In the genomic region with DNA sequence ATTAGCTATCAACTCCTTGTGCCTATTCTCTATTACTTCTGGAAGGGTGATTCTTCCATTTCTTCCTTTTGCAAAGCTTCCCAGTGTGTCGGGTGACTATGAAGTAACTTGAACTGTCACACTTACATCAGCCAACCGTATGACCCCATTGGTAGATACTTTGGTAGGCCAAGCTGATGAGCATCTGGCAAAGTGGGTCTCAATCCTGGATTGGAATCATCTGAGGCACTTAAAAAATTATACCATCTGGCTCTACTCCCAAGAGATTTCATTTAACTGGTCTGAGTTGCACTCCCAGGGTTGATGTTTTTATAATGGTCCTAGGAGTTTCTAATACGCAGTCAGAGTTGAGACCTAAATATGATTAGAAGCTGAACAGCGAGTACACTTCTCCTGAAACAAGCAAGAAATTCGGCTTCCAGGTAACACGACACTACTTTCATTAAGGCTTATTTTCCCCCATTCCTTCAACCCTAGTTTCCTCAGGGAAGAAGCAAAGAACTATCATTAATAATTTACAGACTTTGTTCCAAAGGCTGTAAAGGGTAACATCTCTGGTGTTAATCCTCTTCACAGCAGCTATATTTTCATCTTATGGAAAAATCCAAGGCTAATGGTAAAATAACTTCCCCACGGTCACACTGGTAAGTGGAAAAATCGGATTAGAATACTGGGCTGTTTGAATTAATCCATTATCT, we compare ENCODE assay signal across 24 cellular contexts.
"Had no signal": no experiment of that assay in that cellular context is flagged by ENCODE, and none has a peak within 500 bp of the region (broad histone marks: within the 10 kb centered on the region; RNA-seq: fewer than 3 reads in every experiment).

No MANE protein-coding gene starts in this region.

- H3K36me3 ChIP-seq: cardiac muscle cell, heart left ventricle, right atrium auricular region, tibial nerve, vagina had no signal

- H3K4me1 ChIP-seq: right atrium auricular region, vagina had no signal

- FAIRE-seq: frontal cortex had no signal

- DNase-seq: activated CD4-positive, alpha-beta T cell treated with anti-CD3 and anti-CD28 coated beads for 4 hours; activated CD8-positive, alpha-beta memory T cell treated with anti-CD3 and anti-CD28 coated beads, Interleukin-2, amount 50 U/mL, for 4 hours; activated CD8-positive, alpha-beta T cell treated with anti-CD3 and anti-CD28 coated beads, Interleukin-2, amount 10 ng/mL, durations not matched to agents 7 days and 5 days; activated effector memory CD4-positive, alpha-beta T cell treated with anti-CD3 and anti-CD28 coated beads, Interleukin-2, amount 50 U/mL, for 16 hours; activated T-cell treated with anti-CD3 and anti-CD28 coated beads, Interleukin-2, amount 50 U/mL, for 48 hours; dorsolateral prefrontal cortex; endodermal cell; heart left ventricle; immature natural killer cell; left cardiac atrium; naive thymus-derived CD8-positive, alpha-beta T cell; posterior cingulate gyrus; stimulated activated CD4-positive, alpha-beta T cell treated with anti-CD3 and anti-CD28 coated beads, Interleukin-15, amount 100 ng/mL, for 24 hours; stimulated activated CD4-positive, alpha-beta T cell treated with anti-CD3 and anti-CD28 coated beads, Interleukin-4, amount 100 ng/mL, for 1 hour; stimulated activated naive CD4-positive, alpha-beta T cell; substantia nigra had no signal

- H3K9me3 ChIP-seq: heart left ventricle, right atrium auricular region, tibial nerve, vagina had no signal

- H3K4me1 Mint-ChIP-seq: immature natural killer cell, WTC11 had no signal

- H3K9me3 Mint-ChIP-seq: endodermal cell; naive thymus-derived CD8-positive, alpha-beta T cell; WTC11 had no signal

- H3K4me3 Mint-ChIP-seq: activated CD8-positive, alpha-beta T cell treated with anti-CD3 and anti-CD28 coated beads, Interleukin-2, amount 10 ng/mL, durations not matched to agents 7 days and 5 days; endodermal cell; immature natural killer cell; WTC11 had no signal

- H3K27ac Mint-ChIP-seq: activated naive CD4-positive, alpha-beta T cell treated with anti-CD3 and anti-CD28 coated beads, Interleukin-2, amount 50 U/mL, for 72 hours; endodermal cell; immature natural killer cell; naive thymus-derived CD8-positive, alpha-beta T cell; WTC11 had no signal

- H3K27ac ChIP-seq: cardiac muscle cell, dorsolateral prefrontal cortex, heart left ventricle, right atrium auricular region, skin epidermis, tibial nerve, vagina had no signal

- ATAC-seq: activated CD8-positive, alpha-beta T cell treated with anti-CD3 and anti-CD28 coated beads, Interleukin-2, amount 10 ng/mL, durations not matched to agents 7 days and 5 days; activated naive CD4-positive, alpha-beta T cell treated with anti-CD3 and anti-CD28 coated beads, Interleukin-2, amount 50 U/mL, for 72 hours; heart left ventricle; left cardiac atrium; WTC11 had no signal

- H3K4me3 ChIP-seq: cardiac muscle cell, dorsolateral prefrontal cortex, heart left ventricle, right atrium auricular region, skin epidermis, tibial nerve, vagina had no signal

- H3K36me3 Mint-ChIP-seq: activated naive CD4-positive, alpha-beta T cell treated with anti-CD3 and anti-CD28 coated beads, Interleukin-2, amount 50 U/mL, for 72 hours; immature natural killer cell; naive thymus-derived CD8-positive, alpha-beta T cell; WTC11 had no signal
